Comparison of ENCODE assay signal across 8 cellular contexts in the genomic region with DNA sequence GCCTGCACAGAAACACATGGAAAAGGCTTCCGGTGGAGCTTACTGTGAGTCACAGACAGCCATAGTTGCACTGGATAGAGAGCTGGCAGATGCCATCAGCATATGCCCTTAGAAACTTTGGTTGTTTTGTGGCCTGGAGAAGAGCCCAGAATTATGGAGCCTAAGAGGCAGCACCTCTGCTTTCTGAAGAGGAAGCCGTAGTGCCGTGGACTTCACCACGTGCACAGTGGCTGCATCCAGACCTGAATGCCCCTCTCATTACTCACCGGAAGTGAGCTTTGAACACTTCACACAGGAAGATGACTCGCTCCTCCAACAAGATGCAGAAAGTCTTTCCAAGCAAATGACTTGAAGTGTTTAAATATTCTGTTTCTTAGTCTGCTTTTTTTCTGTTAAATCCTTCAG. TPM values are rescaled to one million over a fixed set of nuclear protein-coding genes. Genes with fewer than 3 reads are reported as not detected.
A peak's percentile ranks its signal among the peaks of the same experiment; 100 is the strongest.
DNase-seq lines count a peak whose midpoint lies in the region; ATAC-seq and TF ChIP-seq lines count a peak whose summit lies in the region.

No MANE protein-coding gene starts in this region.

- H2AFZ ChIP-seq in ACC112 (ENCODE audit: low read length, unreplicated experiment) = peak overlapping the region; percentile 32

- TF ChIP-seq CTCF in mucosa of descending colon (IDR thresholded peaks at IDR 0.05) = no peak

- no peaks in the 10 kb centered on the region for H3K36me3 ChIP-seq in ACC112 (ENCODE audit: insufficient read depth, low read length)
- no peaks in the 10 kb centered on the region for H3K36me3 ChIP-seq in mucosa of descending colon (ENCODE audit: low read depth)

- H3K4me1 ChIP-seq in ACC112 (ENCODE audit: control insufficient read depth, insufficient read depth, low read length, unreplicated experiment) (peaks cover 47% of the 10 kb centered on the region), mucosa of descending colon (ENCODE audit: low read depth) (no peaks in the 10 kb centered on the region)

- no peaks in the 10 kb centered on the region for H3K36me3 Mint-ChIP-seq in stimulated activated effector memory CD8-positive, alpha-beta T cell treated with anti-CD3 and anti-CD28 coated beads, Interleukin-12 subunit alpha, Interleukin-12 subunit beta, amount 100 ng/mL, for 72 hours

- peak overlapping the region; percentile 50; the same call in 1 of the 2 replicates for H3K4me3 ChIP-seq in ACC112 (ENCODE audit: low read depth, low read length)
- H3K4me3 ChIP-seq in mucosa of descending colon = no peak overlapping the region

- peak overlapping the region; percentile 88 for H3K27ac ChIP-seq in ACC112 (ENCODE audit: low read depth, low read length)

- H3K4me3 Mint-ChIP-seq in stimulated activated effector memory CD8-positive, alpha-beta T cell treated with anti-CD3 and anti-CD28 coated beads, Interleukin-12 subunit alpha, Interleukin-12 subunit beta, amount 100 ng/mL, for 72 hours = peak overlapping the region; percentile 39

- intact Hi-C loops in mucosa of descending colon (cut with DNase I, micrococcal nuclease) = no loop called here

- no peaks in the 10 kb centered on the region for H3K79me2 ChIP-seq in ACC112 (ENCODE audit: control insufficient read depth, insufficient read depth, low read length, unreplicated experiment)

- peak overlapping the region; percentile 94 for H3K27ac Mint-ChIP-seq in stimulated activated effector memory CD8-positive, alpha-beta T cell treated with anti-CD3 and anti-CD28 coated beads, Interleukin-12 subunit alpha, Interleukin-12 subunit beta, amount 100 ng/mL, for 72 hours

- no peaks in the 10 kb centered on the region for H3K9me3 ChIP-seq in mucosa of descending colon

- peak; percentile 88 for ATAC-seq in GM18909 (IDR thresholded peaks at IDR 0.05; ENCODE audit: poor library complexity, unreplicated experiment)
- peak; percentile 92 for ATAC-seq in mucosa of descending colon
- peak; percentile 99 for ATAC-seq in stimulated activated effector memory CD8-positive, alpha-beta T cell treated with anti-CD3 and anti-CD28 coated beads, Interleukin-12 subunit alpha, Interleukin-12 subunit beta, amount 100 ng/mL, for 72 hours

- peak; percentile 82 for DNase-seq in KG1 (lab: John Stamatoyannopoulos, UW)
- peak; percentile 49 for DNase-seq in activated CD4-positive, CD25-positive, alpha-beta regulatory T cell treated with anti-CD3 and anti-CD28 coated beads, Interleukin-2, amount 50 U/mL, for 72 hours
- peak; percentile 87 for DNase-seq in dedifferentiated amniotic fluid mesenchymal stem cell (ENCODE audit: extremely low spot score)
- DNase-seq in mucosa of descending colon = peak; percentile 31 to 61 (median 34)
- DNase-seq in stimulated activated effector memory CD8-positive, alpha-beta T cell treated with anti-CD3 and anti-CD28 coated beads, Interleukin-12 subunit alpha, Interleukin-12 subunit beta, amount 100 ng/mL, for 72 hours (ENCODE audit: low spot score in 2 of 2) = peak; percentile 44 to 73
- no peak for DNase-seq in COR-L47 (lab: John Stamatoyannopoulos, UW)

- H3K9me3 Mint-ChIP-seq in stimulated activated effector memory CD8-positive, alpha-beta T cell treated with anti-CD3 and anti-CD28 coated beads, Interleukin-12 subunit alpha, Interleukin-12 subunit beta, amount 100 ng/mL, for 72 hours = no peaks in the 10 kb centered on the region

- H3K4me1 Mint-ChIP-seq in stimulated activated effector memory CD8-positive, alpha-beta T cell treated with anti-CD3 and anti-CD28 coated beads, Interleukin-12 subunit alpha, Interleukin-12 subunit beta, amount 100 ng/mL, for 72 hours = peaks cover 54% of the 10 kb centered on the region

- no peaks in the 10 kb centered on the region for H3K27me3 ChIP-seq in ACC112 (ENCODE audit: insufficient read depth, low read length)

RNA-seq across cellular contexts. Expression of a gene that starts 28.4 kb away (rescaled TPM):
- 100 to 1,000 TPM; 138 to 303 (median 153) TPM for total RNA-seq in mucosa of descending colon

RNA-seq across cellular contexts. Expression of a gene that starts 55.6 kb away (rescaled TPM):
- 10 to 100 TPM; 40.8 to 51.7 (median 42.5) TPM for total RNA-seq in mucosa of descending colon
